In genomic region chr2:954687-955000, GRCh38 we compare ENCODE assay signal across 1 cellular context.
TF ChIP-seq lines count a peak whose summit lies in the region.

No MANE protein-coding gene starts in this region.

TF ChIP-seq in GM23338, 12 proteins besides CTCF, POLR2A, EP300 and RAD21 (continued from another document):
- TF ChIP-seq, protein P1, sequence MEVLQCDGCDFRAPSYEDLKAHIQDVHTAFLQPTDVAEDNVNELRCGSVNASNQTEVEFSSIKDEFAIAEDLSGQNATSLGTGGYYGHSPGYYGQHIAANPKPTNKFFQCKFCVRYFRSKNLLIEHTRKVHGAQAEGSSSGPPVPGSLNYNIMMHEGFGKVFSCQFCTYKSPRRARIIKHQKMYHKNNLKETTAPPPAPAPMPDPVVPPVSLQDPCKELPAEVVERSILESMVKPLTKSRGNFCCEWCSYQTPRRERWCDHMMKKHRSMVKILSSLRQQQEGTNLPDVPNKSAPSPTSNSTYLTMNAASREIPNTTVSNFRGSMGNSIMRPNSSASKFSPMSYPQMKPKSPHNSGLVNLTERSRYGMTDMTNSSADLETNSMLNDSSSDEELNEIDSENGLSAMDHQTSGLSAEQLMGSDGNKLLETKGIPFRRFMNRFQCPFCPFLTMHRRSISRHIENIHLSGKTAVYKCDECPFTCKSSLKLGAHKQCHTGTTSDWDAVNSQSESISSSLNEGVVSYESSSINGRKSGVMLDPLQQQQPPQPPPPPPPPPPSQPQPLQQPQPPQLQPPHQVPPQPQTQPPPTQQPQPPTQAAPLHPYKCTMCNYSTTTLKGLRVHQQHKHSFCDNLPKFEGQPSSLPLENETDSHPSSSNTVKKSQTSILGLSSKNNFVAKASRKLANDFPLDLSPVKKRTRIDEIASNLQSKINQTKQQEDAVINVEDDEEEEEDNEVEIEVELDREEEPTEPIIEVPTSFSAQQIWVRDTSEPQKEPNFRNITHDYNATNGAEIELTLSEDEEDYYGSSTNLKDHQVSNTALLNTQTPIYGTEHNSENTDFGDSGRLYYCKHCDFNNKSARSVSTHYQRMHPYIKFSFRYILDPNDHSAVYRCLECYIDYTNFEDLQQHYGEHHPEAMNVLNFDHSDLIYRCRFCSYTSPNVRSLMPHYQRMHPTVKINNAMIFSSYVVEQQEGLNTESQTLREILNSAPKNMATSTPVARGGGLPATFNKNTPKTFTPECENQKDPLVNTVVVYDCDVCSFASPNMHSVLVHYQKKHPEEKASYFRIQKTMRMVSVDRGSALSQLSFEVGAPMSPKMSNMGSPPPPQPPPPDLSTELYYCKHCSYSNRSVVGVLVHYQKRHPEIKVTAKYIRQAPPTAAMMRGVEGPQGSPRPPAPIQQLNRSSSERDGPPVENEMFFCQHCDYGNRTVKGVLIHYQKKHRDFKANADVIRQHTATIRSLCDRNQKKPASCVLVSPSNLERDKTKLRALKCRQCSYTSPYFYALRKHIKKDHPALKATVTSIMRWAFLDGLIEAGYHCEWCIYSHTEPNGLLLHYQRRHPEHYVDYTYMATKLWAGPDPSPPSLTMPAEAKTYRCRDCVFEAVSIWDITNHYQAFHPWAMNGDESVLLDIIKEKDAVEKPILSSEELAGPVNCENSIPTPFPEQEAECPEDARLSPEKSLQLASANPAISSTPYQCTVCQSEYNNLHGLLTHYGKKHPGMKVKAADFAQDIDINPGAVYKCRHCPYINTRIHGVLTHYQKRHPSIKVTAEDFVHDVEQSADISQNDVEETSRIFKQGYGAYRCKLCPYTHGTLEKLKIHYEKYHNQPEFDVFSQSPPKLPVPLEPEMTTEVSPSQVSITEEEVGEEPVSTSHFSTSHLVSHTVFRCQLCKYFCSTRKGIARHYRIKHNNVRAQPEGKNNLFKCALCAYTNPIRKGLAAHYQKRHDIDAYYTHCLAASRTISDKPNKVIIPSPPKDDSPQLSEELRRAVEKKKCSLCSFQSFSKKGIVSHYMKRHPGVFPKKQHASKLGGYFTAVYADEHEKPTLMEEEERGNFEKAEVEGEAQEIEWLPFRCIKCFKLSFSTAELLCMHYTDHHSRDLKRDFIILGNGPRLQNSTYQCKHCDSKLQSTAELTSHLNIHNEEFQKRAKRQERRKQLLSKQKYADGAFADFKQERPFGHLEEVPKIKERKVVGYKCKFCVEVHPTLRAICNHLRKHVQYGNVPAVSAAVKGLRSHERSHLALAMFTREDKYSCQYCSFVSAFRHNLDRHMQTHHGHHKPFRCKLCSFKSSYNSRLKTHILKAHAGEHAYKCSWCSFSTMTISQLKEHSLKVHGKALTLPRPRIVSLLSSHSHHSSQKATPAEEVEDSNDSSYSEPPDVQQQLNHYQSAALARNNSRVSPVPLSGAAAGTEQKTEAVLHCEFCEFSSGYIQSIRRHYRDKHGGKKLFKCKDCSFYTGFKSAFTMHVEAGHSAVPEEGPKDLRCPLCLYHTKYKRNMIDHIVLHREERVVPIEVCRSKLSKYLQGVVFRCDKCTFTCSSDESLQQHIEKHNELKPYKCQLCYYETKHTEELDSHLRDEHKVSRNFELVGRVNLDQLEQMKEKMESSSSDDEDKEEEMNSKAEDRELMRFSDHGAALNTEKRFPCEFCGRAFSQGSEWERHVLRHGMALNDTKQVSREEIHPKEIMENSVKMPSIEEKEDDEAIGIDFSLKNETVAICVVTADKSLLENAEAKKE (CRISPR knock-in tag; IDR thresholded peaks at IDR 0.05): no peak
- no peak for TF ChIP-seq REST (IDR thresholded peaks at IDR 0.05; ENCODE audit: unreplicated experiment)
- TF ChIP-seq EZH2phosphoT487 (IDR thresholded peaks at IDR 0.05; ENCODE audit: unreplicated experiment): no peak
- no peak for TF ChIP-seq ZNF331 (CRISPR knock-in tag; IDR thresholded peaks at IDR 0.05; ENCODE audit: low read depth)
- TF ChIP-seq JUNB (IDR thresholded peaks at IDR 0.05; ENCODE audit: unreplicated experiment): no peak
- TF ChIP-seq, protein P2, sequence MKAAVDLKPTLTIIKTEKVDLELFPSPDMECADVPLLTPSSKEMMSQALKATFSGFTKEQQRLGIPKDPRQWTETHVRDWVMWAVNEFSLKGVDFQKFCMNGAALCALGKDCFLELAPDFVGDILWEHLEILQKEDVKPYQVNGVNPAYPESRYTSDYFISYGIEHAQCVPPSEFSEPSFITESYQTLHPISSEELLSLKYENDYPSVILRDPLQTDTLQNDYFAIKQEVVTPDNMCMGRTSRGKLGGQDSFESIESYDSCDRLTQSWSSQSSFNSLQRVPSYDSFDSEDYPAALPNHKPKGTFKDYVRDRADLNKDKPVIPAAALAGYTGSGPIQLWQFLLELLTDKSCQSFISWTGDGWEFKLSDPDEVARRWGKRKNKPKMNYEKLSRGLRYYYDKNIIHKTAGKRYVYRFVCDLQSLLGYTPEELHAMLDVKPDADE (IDR thresholded peaks at IDR 0.05): no peak
- no peak for TF ChIP-seq STAT1 (IDR thresholded peaks at IDR 0.05; ENCODE audit: unreplicated experiment)
